ENCODE assay signal across 18 cellular contexts in the genomic region with DNA sequence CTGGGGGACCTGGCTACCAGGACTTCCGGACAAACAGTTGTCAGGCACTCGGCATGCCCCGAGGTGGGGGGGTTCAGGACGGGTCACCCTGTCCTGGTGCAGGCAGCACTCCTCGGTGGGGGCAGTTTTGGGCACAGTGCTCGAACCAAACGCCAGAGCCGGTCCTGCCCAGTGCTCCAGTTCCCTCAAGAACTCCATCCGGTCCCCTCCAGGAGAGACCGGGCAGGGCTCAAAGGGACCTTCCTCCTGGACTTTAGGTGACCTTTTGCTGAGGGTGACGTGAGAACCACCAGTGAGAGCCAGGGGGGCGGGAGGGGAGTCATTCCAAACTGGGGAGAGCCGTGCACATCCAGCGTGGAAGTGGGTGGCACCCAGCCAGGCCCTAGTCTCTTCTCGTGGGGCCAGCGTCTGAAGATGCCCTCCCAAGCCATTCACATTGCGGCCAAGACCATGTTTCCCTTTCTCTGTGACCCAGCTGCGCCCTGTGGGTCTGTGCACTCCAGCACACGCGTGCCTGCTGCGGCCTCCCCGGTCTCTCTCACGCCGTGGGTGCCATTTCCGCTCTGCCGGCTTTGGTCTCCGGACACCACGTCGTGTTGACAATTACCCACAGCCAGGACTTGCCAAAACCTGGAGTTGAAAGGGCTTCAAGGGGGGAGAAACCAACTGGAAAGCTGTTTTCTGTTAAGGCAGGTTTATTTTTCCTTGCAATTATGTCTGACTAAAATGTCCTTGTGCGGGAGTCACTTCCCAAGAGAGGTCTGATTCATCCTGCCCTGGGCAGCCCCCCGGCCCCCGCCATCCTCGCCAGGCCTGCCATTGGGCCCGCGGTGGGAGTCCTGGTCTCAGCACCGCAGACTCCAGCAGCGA.
DNase-seq lines count a peak whose midpoint lies in the region; ATAC-seq and TF ChIP-seq lines count a peak whose summit lies in the region.
"Had no signal": no experiment of that assay in that cellular context is flagged by ENCODE, and none has a peak within 500 bp of the region (broad histone marks: within the 10 kb centered on the region; RNA-seq: fewer than 3 reads in every experiment).

No MANE protein-coding gene starts in this region.

- no peak overlapping the region for H3K23ac ChIP-seq in trophoblast cell (ENCODE audit: low read length)

- H3K9me3 Mint-ChIP-seq in chondrocyte (ENCODE audit: low read depth): no peaks in the 10 kb centered on the region
- H3K9me3 Mint-ChIP-seq: activated CD4-positive, alpha-beta memory T cell treated with anti-CD3 and anti-CD28 coated beads for 36 hours; activated T-cell treated with anti-CD3 and anti-CD28 coated beads, Interleukin-2, amount 50 U/mL, for 4 hours; naive thymus-derived CD4-positive, alpha-beta T cell had no signal

- H2AFZ ChIP-seq in trophoblast cell (ENCODE audit: insufficient read depth, low read length, poor library complexity): no peak overlapping the region

- H3K27me3 Mint-ChIP-seq in chondrocyte (ENCODE audit: low read depth): no peaks in the 10 kb centered on the region
- H3K27me3 Mint-ChIP-seq: activated CD4-positive, alpha-beta memory T cell treated with anti-CD3 and anti-CD28 coated beads for 36 hours; activated naive CD8-positive, alpha-beta T cell; naive thymus-derived CD4-positive, alpha-beta T cell had no signal

- H2BK120ac ChIP-seq in trophoblast cell (ENCODE audit: insufficient read depth, low read length, poor library complexity): no peak overlapping the region

- peak overlapping the region; percentile 74 for H3K27ac Mint-ChIP-seq in chondrocyte (ENCODE audit: unreplicated experiment)
- H3K27ac Mint-ChIP-seq: activated CD4-positive, alpha-beta memory T cell treated with anti-CD3 and anti-CD28 coated beads for 36 hours; activated naive CD8-positive, alpha-beta T cell; naive thymus-derived CD4-positive, alpha-beta T cell had no signal

- no peak overlapping the region for H2AK5ac ChIP-seq in trophoblast cell (ENCODE audit: low read length)

- no peak overlapping the region for H3K9ac ChIP-seq in trophoblast cell (ENCODE audit: low read length)

- no peak overlapping the region for H2BK12ac ChIP-seq in trophoblast cell (ENCODE audit: low read length)

- no peaks in the 10 kb centered on the region for H3K79me1 ChIP-seq in trophoblast cell (ENCODE audit: low read length)

- DNase-seq in M059J (ENCODE audit: low read depth): peak; percentile 10
- no peak for DNase-seq in chondrocyte (ENCODE audit: low spot score)
- DNase-seq in iris pigment epithelial cell (ENCODE audit: low read depth): peak; percentile 12
- DNase-seq in tibial artery: peak; percentile 51 to 93
- no peak for DNase-seq in trophoblast cell
- DNase-seq in NCI-H146 treated with DMSO at 0.1 percent for 48 hours (lab: John Stamatoyannopoulos, UW; ENCODE audit: unreplicated experiment): no peak
- DNase-seq: activated CD4-positive, alpha-beta memory T cell treated with anti-CD3 and anti-CD28 coated beads for 36 hours; activated T-cell treated with anti-CD3 and anti-CD28 coated beads, Interleukin-2, amount 50 U/mL, for 4 hours; cerebellar nuclear complex; DMS53; mammary epithelial cell; naive thymus-derived CD4-positive, alpha-beta T cell; NCI-H2029; NCI-H524 had no signal

- no peak overlapping the region for H2BK5ac ChIP-seq in trophoblast cell (ENCODE audit: low read depth, low read length, poor library complexity)

- H4K91ac ChIP-seq in trophoblast cell (ENCODE audit: low read depth, low read length): no peak overlapping the region

- no CpG with 5 or more reads among the region's 37 CpGs for WGBS in trophoblast cell (ENCODE audit: extremely low coverage, insufficient coverage, insufficient read length)

- H3K4me2 ChIP-seq in trophoblast cell (ENCODE audit: low read length): no peak overlapping the region

- H3K27me3 ChIP-seq in tibial artery (no peaks in the 10 kb centered on the region), trophoblast cell (ENCODE audit: insufficient read depth, low read length) (no peaks in the 10 kb centered on the region)

- H3K36me3 Mint-ChIP-seq in chondrocyte (ENCODE audit: low read depth): peaks cover 2% of the 10 kb centered on the region
- H3K36me3 Mint-ChIP-seq: activated CD4-positive, alpha-beta memory T cell treated with anti-CD3 and anti-CD28 coated beads for 36 hours; activated naive CD8-positive, alpha-beta T cell; naive thymus-derived CD4-positive, alpha-beta T cell had no signal

- H3K4me1 ChIP-seq in tibial artery (peaks cover 0 to 68% (median 36%) of the 10 kb centered on the region in 4 donors), trophoblast cell (ENCODE audit: control insufficient read depth in 1 of 2, insufficient read depth in 2 of 2, low read length in 2 of 2) (no peaks in the 10 kb centered on the region)
- H3K4me1 ChIP-seq: gastroesophageal sphincter, psoas muscle had no signal

- H3K79me2 ChIP-seq in trophoblast cell (ENCODE audit: control insufficient read depth, insufficient read depth, low read length, poor library complexity): no peaks in the 10 kb centered on the region

- H3K27ac ChIP-seq in tibial artery (peak overlapping the region; percentile 81 to 83), trophoblast cell (ENCODE audit: low read depth, low read length) (no peak overlapping the region)
- H3K27ac ChIP-seq: psoas muscle had no signal

- H3K4me3 Mint-ChIP-seq in chondrocyte (ENCODE audit: unreplicated experiment): no peak overlapping the region
- H3K4me3 Mint-ChIP-seq: activated CD4-positive, alpha-beta memory T cell treated with anti-CD3 and anti-CD28 coated beads for 36 hours; activated naive CD8-positive, alpha-beta T cell; activated T-cell treated with anti-CD3 and anti-CD28 coated beads, Interleukin-2, amount 50 U/mL, for 4 hours; naive thymus-derived CD4-positive, alpha-beta T cell had no signal

- H4K12ac ChIP-seq in trophoblast cell (ENCODE audit: low read depth, low read length): no peak overlapping the region

- H3K36me3 ChIP-seq in tibial artery (no peaks in the 10 kb centered on the region), trophoblast cell (ENCODE audit: control insufficient read depth in 1 of 2, insufficient read depth in 2 of 2, low read length in 2 of 2) (no peaks in the 10 kb centered on the region)
- H3K36me3 ChIP-seq: gastroesophageal sphincter had no signal

- no peak for ATAC-seq in GM19324 (IDR thresholded peaks at IDR 0.05; ENCODE audit: low FRiP score, unreplicated experiment)
- ATAC-seq: activated T-cell treated with anti-CD3 and anti-CD28 coated beads, Interleukin-2, amount 50 U/mL, for 4 hours; gastroesophageal sphincter; naive thymus-derived CD4-positive, alpha-beta T cell; psoas muscle had no signal

- H3K4ac ChIP-seq in trophoblast cell (ENCODE audit: low read depth, low read length): no peak overlapping the region

- no peak overlapping the region for H3K18ac ChIP-seq in trophoblast cell (ENCODE audit: low read length)

- H3K9me3 ChIP-seq in tibial artery (no peaks in the 10 kb centered on the region), trophoblast cell (ENCODE audit: insufficient read depth, low read depth, low read length) (peaks cover 6% of the 10 kb centered on the region)
- H3K9me3 ChIP-seq: gastroesophageal sphincter, psoas muscle had no signal

- H3K4me1 Mint-ChIP-seq in chondrocyte (ENCODE audit: low read depth): peaks cover 22% of the 10 kb centered on the region

- H3K14ac ChIP-seq in trophoblast cell (ENCODE audit: low read length): no peak overlapping the region

- TF ChIP-seq CTCF in chondrocyte (IDR thresholded peaks at IDR 0.05): no peak
- no peak for TF ChIP-seq CTCF in tibial artery (IDR thresholded peaks at IDR 0.05)

- intact Hi-C loops in tibial artery (cut with DNase I; ENCODE audit: low total_unique reads): loop anchor here (5.0 kb wide), 1 partner anchor 37 kb away; no protein-coding TSS in a partner anchor

- H3K4me3 ChIP-seq in tibial artery: no peak overlapping the region
- H3K4me3 ChIP-seq in trophoblast cell (ENCODE audit: low read depth, low read length): no peak overlapping the region
- H3K4me3 ChIP-seq: gastroesophageal sphincter, psoas muscle had no signal

- H4K8ac ChIP-seq in trophoblast cell (ENCODE audit: low read depth, low read length): no peak overlapping the region

Comparison
In these comparisons a context has a peak if more than half of its experiments do, and no peak if none do; other contexts are left out.
1. DNase-seq: peak in M059J (single experiment), iris pigment epithelial cell (single experiment) and tibial artery (2 of 2); none in chondrocyte (single experiment), trophoblast cell (0 of 2) and NCI-H146 treated with DMSO at 0.1 percent for 48 hours (single experiment).